13 cellular contexts compared by ENCODE assay signal in genomic region chr12:915090-915489, GRCh38. TPM values are rescaled to one million over a fixed set of nuclear protein-coding genes. Genes with fewer than 3 reads are reported as not detected.
DNase-seq lines count a peak whose midpoint lies in the region; ATAC-seq, FAIRE-seq and TF ChIP-seq lines count a peak whose summit lies in the region.
"Had no signal": no experiment of that assay in that cellular context is flagged by ENCODE, and none has a peak within 500 bp of the region (broad histone marks: within the 10 kb centered on the region; RNA-seq: fewer than 3 reads in every experiment).

No MANE protein-coding gene starts in this region.

- peak overlapping the region; percentile 90 for H3K27ac Mint-ChIP-seq in endothelial cell (ENCODE audit: unreplicated experiment)

- peaks cover 22 to 69% of the 10 kb centered on the region in 2 experiments; a peak in 4 of 5 replicates for H3K36me3 ChIP-seq in HepG2 (replicated peaks in 1 of 2; ENCODE audit: control insufficient read depth in 1 of 2, insufficient read depth in 2 of 2, low read length in 2 of 2)
- peaks cover 0 to 67% (median 16%) of the 10 kb centered on the region in 4 donors for H3K36me3 ChIP-seq in right lobe of liver
- peaks cover 58% of the 10 kb centered on the region for H3K36me3 ChIP-seq in thymus (ENCODE audit: control insufficient read depth, insufficient read depth)

- H3K27ac ChIP-seq in HepG2 (ENCODE audit: extremely low read length, insufficient read depth, low read length), result no peak overlapping the region
- no peak overlapping the region for H3K27ac ChIP-seq in right lobe of liver
- H3K27ac ChIP-seq in RWPE1, result peak overlapping the region; percentile 65
- peak overlapping the region; percentile 1 for H3K27ac ChIP-seq in thymus (ENCODE audit: low read depth)

- DNase-seq in HepG2 (ENCODE audit: low spot score), result no peak
- no peak for DNase-seq in right lobe of liver
- DNase-seq in RWPE1 (ENCODE audit: low spot score), result no peak
- peak; percentile 11 for DNase-seq in endothelial cell (ENCODE audit: low spot score)
- no peak for DNase-seq in 8988T
- no peak for DNase-seq in HuH-7.5 (ENCODE audit: low spot score)
- no peak for DNase-seq in HK-2 (ENCODE audit: unreplicated experiment)
- DNase-seq: activated CD4-positive, CD25-positive, alpha-beta regulatory T cell treated with anti-CD3 and anti-CD28 coated beads, Interleukin-2, amount 50 U/mL, for 72 hours; GDM1; NCI-H1092; NCI-H526 treated with DMSO at 0.1 percent for 48 hours; occipital lobe had no signal

- no peak overlapping the region for H3K4me3 Mint-ChIP-seq in endothelial cell (ENCODE audit: unreplicated experiment)

- intact Hi-C loops in HepG2 (cut with micrococcal nuclease; ENCODE audit: unreplicated experiment) (no loop called here), right lobe of liver (cut with DNase I) (no loop called here)

- H3K4me3 ChIP-seq in HepG2 (replicated peaks in 1 of 3; ENCODE audit: insufficient read depth in 1 of 3, low read depth in 2 of 3, low read length in 3 of 3) (no peak overlapping the region), right lobe of liver (no peak overlapping the region), thymus (ENCODE audit: low read length) (no peak overlapping the region)

- TF ChIP-seq POLR2A in HepG2 (IDR thresholded peaks at IDR 0.05; ENCODE audit: insufficient read depth in 1 of 2, low read depth in 2 of 2, low read length in 2 of 2), result no peak
- no peak for TF ChIP-seq POLR2A in right lobe of liver (IDR thresholded peaks at IDR 0.05)

- no peaks in the 10 kb centered on the region for H3K4me1 ChIP-seq in HepG2 (ENCODE audit: insufficient read depth, low read length)
- no peaks in the 10 kb centered on the region for H3K4me1 ChIP-seq in right lobe of liver
- peaks cover 7% of the 10 kb centered on the region for H3K4me1 ChIP-seq in thymus (ENCODE audit: control insufficient read depth, insufficient read depth, low read length)

- BruUV-seq in HepG2 (replicated peaks; lab: Mats Ljungman, UMichigan), result no TSS peak

- no peak for ATAC-seq in HepG2
- ATAC-seq in right lobe of liver, result no peak

- peaks cover 43% of the 10 kb centered on the region for H3K36me3 Mint-ChIP-seq in endothelial cell (ENCODE audit: low read depth, unreplicated experiment)

- no peaks in the 10 kb centered on the region for H3K27me3 ChIP-seq in HepG2 (ENCODE audit: control insufficient read depth in 1 of 2, insufficient read depth in 2 of 2, low read length in 2 of 2)
- H3K27me3 ChIP-seq in right lobe of liver, result no peaks in the 10 kb centered on the region
- no peaks in the 10 kb centered on the region for H3K27me3 ChIP-seq in thymus (ENCODE audit: control insufficient read depth, insufficient read depth)

- H3K9ac ChIP-seq in HepG2 (ENCODE audit: insufficient read depth, low read depth, low read length), result no peak overlapping the region

- no peak overlapping the region for H2AFZ ChIP-seq in HepG2 (ENCODE audit: low read length)

- H3K4me1 Mint-ChIP-seq in endothelial cell (ENCODE audit: unreplicated experiment), result peaks cover 54% of the 10 kb centered on the region

- no peak overlapping the region for H3K4me2 ChIP-seq in HepG2 (ENCODE audit: low read depth, low read length)

- H3K9me3 Mint-ChIP-seq in endothelial cell (ENCODE audit: unreplicated experiment), result no peaks in the 10 kb centered on the region

- TF ChIP-seq RAD21 in HepG2 (CRISPR knock-in tag; IDR thresholded peaks at IDR 0.05), result no peak

- peaks cover 3% of the 10 kb centered on the region for H3K27me3 Mint-ChIP-seq in endothelial cell (ENCODE audit: unreplicated experiment)

- CTCF ChIA-PET in HepG2 (lab: Yijun Ruan, JAX; ENCODE audit: low intra/inter-chr PET ratio, low total read pairs) (no interaction called here), RWPE1 (lab: Yijun Ruan, JAX) (interaction anchor here (0.6 kb wide), 1 partner anchor 344 kb away, joined by 3 read pairs; no protein-coding TSS in a partner anchor)

- TF ChIP-seq CTCF in HepG2 (CRISPR knock-in tag; IDR thresholded peaks at IDR 0.05), result no peak
- no peak for TF ChIP-seq CTCF in right lobe of liver (IDR thresholded peaks at IDR 0.05)
- TF ChIP-seq CTCF in RWPE1 (conservative IDR thresholded peaks at IDR 0.05; ENCODE audit: low read depth), result no peak
- no peak for TF ChIP-seq CTCF in endothelial cell (IDR thresholded peaks at IDR 0.05; ENCODE audit: unreplicated experiment)

- TF ChIP-seq EP300 in HepG2 (IDR thresholded peaks at IDR 0.05; ENCODE audit: low read depth in 2 of 2, low read length in 2 of 2) (no peak), HepG2 (CRISPR knock-in tag; IDR thresholded peaks at IDR 0.05; ENCODE audit: borderline replicate concordance) (no peak)

- H3K79me2 ChIP-seq in HepG2 (ENCODE audit: insufficient read depth, low read length), result no peaks in the 10 kb centered on the region

- WGBS in HepG2 (ENCODE audit: low lambda C conversion rate), result 94% methylated on average over 5 of the region's 5 CpGs
- WGBS in right lobe of liver (ENCODE audit: insufficient coverage, low coverage, low lambda C conversion rate, missing lambda C conversion rate), result 51% methylated on average over 5 of the region's 5 CpGs
- 22% methylated on average over 5 of the region's 5 CpGs for WGBS in thymus

- POLR2A ChIA-PET in HepG2 (lab: Yijun Ruan, JAX) (interaction anchor here (0.5 kb wide), 1 partner anchor 34 kb away, joined by 3 read pairs; the partner anchor contains the start of gene RAD52), RWPE1 (lab: Yijun Ruan, JAX; ENCODE audit: low non-redundant PET) (no interaction called here)

- H3K9me3 ChIP-seq in HepG2 (ENCODE audit: low read length) (no peaks in the 10 kb centered on the region), right lobe of liver (no peaks in the 10 kb centered on the region), thymus (ENCODE audit: control insufficient read depth) (no peaks in the 10 kb centered on the region)

- FAIRE-seq in HepG2 (lab: Jason Lieb, UNC), result no peak

- in situ Hi-C loops in HepG2 (cut with HindIII; ENCODE audit: extremely low pct_ligation_motif_present, low pct_unique_long_range_greater_than_20kb), result no loop called here

- no peaks in the 10 kb centered on the region for H4K20me1 ChIP-seq in HepG2 (ENCODE audit: insufficient read depth, low read length)

TF ChIP-seq in HepG2, 621 proteins besides CTCF, POLR2A, EP300 and RAD21:
- TF ChIP-seq NAIF1 (CRISPR knock-in tag; IDR thresholded peaks at IDR 0.05; ENCODE audit: borderline replicate concordance) (no peak), ZNF770 (CRISPR knock-in tag; IDR thresholded peaks at IDR 0.05) (peak; percentile 9; the same call in 1 of the 2 replicates)

RNA-seq across cellular contexts. Expression of gene RAD52, which starts 34.4 kb away (rescaled TPM):
- 13.5 and 19.9 TPM in 2 replicates for total RNA-seq in HepG2 (2016; rRNA removed; fragmentation: Illumina TruSeq; extraction: Trizol)
- 5.1 and 5.9 TPM in 2 replicates for total RNA-seq in HepG2 (2016; cell fraction: cytosol; rRNA removed; fragmentation: Illumina TruSeq; extraction: Trizol; ENCODE audit: low read depth)
- 13.9 and 16.5 TPM in 2 replicates for total RNA-seq in HepG2 (2016; cell fraction: insoluble cytoplasmic fraction; rRNA removed; fragmentation: Illumina TruSeq; extraction: Trizol)
- 5.2 and 6.8 TPM in 2 replicates for total RNA-seq in HepG2 (2016; cell fraction: membrane; rRNA removed; fragmentation: Illumina TruSeq; extraction: Trizol)
- total RNA-seq in HepG2 (2016; cell fraction: nucleus; rRNA removed; fragmentation: Illumina TruSeq; extraction: Trizol), result 21.3 and 29.5 TPM in 2 replicates
- 13.2 and 14.3 TPM in 2 replicates for polyA plus RNA-seq in HepG2 (2011; rRNA removed)
- 7.3 and 7.4 TPM in 2 replicates for polyA plus RNA-seq in HepG2 (2011; cell fraction: cytosol; rRNA removed)
- polyA plus RNA-seq in HepG2 (2011; cell fraction: nucleus; rRNA removed), result 48.1 and 50.8 TPM in 2 replicates
- polyA plus RNA-seq in HepG2 (2012), result 9.3 and 10.2 TPM in 2 replicates
- polyA plus RNA-seq in HepG2 (2016; cell fraction: cytosol; fragmentation: Illumina TruSeq; extraction: Trizol; ENCODE audit: low read depth), result 1.2 and 1.3 TPM in 2 replicates
- polyA plus RNA-seq in HepG2 (2016; cell fraction: insoluble cytoplasmic fraction; fragmentation: Illumina TruSeq; extraction: Trizol; ENCODE audit: low read depth), result 8.1 and 8.7 TPM in 2 replicates
- 2.7 and 3.2 TPM in 2 replicates for polyA plus RNA-seq in HepG2 (2016; cell fraction: membrane; fragmentation: Illumina TruSeq; extraction: Trizol; ENCODE audit: low read depth)
- 56.7 and 60.3 TPM in 2 replicates for polyA plus RNA-seq in HepG2 (2016; cell fraction: nucleus; fragmentation: Illumina TruSeq; extraction: Trizol; ENCODE audit: insufficient read depth, low read depth)
- polyA minus RNA-seq in HepG2 (2011; rRNA and poly(A)+ RNA removed; ENCODE audit: low replicate concordance), result 26.0 and 29.8 TPM in 2 replicates
- 10.0 and 12.0 TPM in 2 replicates for polyA minus RNA-seq in HepG2 (2011; cell fraction: cytosol; rRNA and poly(A)+ RNA removed)
- 33.7 and 37.0 TPM in 2 replicates for polyA minus RNA-seq in HepG2 (2011; cell fraction: nucleus; rRNA and poly(A)+ RNA removed)
- total RNA-seq in right lobe of liver, result 10 to 100 TPM in 1 of 6 experiments, 1 to 10 TPM in 5; 5.6 to 10.5 (median 8.5) TPM
- total RNA-seq in endothelial cell (ENCODE audit: unreplicated experiment), result 20.3 TPM
- polyA plus RNA-seq in thymus, result 13.3 TPM

Comparison
In these comparisons a context has a peak if more than half of its experiments do, and no peak if none do; other contexts are left out.
1. H3K27ac ChIP-seq: peak in RWPE1 (single experiment) and thymus (single experiment); none in HepG2 (single experiment) and right lobe of liver (0 of 3).